In the genomic region with DNA sequence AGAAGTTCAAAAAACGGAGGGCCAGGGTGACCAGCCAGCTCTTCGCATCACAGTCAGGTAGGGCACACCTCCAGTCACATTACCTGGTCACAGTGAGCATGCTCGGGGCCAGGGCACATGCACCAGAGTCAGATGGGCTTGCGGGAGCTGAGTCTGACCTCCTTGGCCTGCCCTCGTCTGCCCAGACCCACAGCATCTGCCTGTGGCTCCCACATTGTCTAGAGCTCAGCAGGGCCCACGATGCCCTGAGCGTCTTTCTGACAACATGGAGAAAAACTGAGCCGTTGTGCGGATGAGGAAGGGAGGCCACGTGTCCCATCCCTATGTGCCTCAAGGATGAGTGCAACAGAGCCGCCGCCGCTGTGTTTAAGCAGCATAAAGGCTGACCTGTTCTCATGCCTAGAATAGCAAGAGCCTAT, we compare ENCODE assay signal across 18 cellular contexts. TPM values are rescaled to one million over a fixed set of nuclear protein-coding genes. Genes with fewer than 3 reads are reported as not detected.
"Had no signal": no experiment of that assay in that cellular context is flagged by ENCODE, and none has a peak within 500 bp of the region (broad histone marks: within the 10 kb centered on the region; RNA-seq: fewer than 3 reads in every experiment).

No MANE protein-coding gene starts in this region.

- DNase-seq: activated B cell treated with CpG ODN at 0.5 μM for 24 hours; activated CD4-positive, alpha-beta T cell treated with anti-CD3 and anti-CD28 coated beads for 36 hours; activated CD4-positive, alpha-beta T cell treated with anti-CD3 and anti-CD28 coated beads, Interleukin-2, amount 50 U/mL, for 4 hours; activated effector memory CD4-positive, alpha-beta T cell treated with anti-CD3 and anti-CD28 coated beads, Interleukin-2, amount 50 U/mL, for 16 hours; activated naive CD4-positive, alpha-beta T cell treated with anti-CD3 and anti-CD28 coated beads, Interleukin-2, amount 10 ng/mL, durations not matched to agents 7 days and 5 days; activated T-cell treated with anti-CD3 and anti-CD28 coated beads for 4 hours; cerebellar nuclear complex; cortex of kidney; foreskin fibroblast; mucosa of descending colon; occipital lobe; stimulated activated CD4-positive, alpha-beta T cell treated with anti-CD3 and anti-CD28 coated beads, Interleukin-12 subunit alpha, Interleukin-12 subunit beta, amount 100 ng/mL, for 4 hours; stomach; transverse colon had no signal

- H3K36me3 Mint-ChIP-seq: activated naive CD4-positive, alpha-beta T cell treated with anti-CD3 and anti-CD28 coated beads, Interleukin-2, amount 10 ng/mL, durations not matched to agents 7 days and 5 days had no signal

- H3K4me1 Mint-ChIP-seq: activated B cell treated with CpG ODN at 0.5 μM for 24 hours; activated CD4-positive, alpha-beta T cell treated with anti-CD3 and anti-CD28 coated beads for 36 hours; activated naive CD4-positive, alpha-beta T cell treated with anti-CD3 and anti-CD28 coated beads, Interleukin-2, amount 10 ng/mL, durations not matched to agents 7 days and 5 days had no signal

- H3K9me3 Mint-ChIP-seq: activated naive CD4-positive, alpha-beta T cell treated with anti-CD3 and anti-CD28 coated beads, Interleukin-2, amount 10 ng/mL, durations not matched to agents 7 days and 5 days; T-helper 1 cell treated with Interleukin-12 subunit alpha and Interleukin-12 subunit beta and Interleukin-4 antibody, amounts not matched to agents 30 μg/mL and 1 μg/mL, for 36 hours had no signal

- H3K9me3 ChIP-seq: mucosa of descending colon, prostate gland, stomach, suprapubic skin, transverse colon had no signal

- ATAC-seq: activated CD4-positive, alpha-beta T cell treated with anti-CD3 and anti-CD28 coated beads for 36 hours; mucosa of descending colon had no signal

- H3K4me3 Mint-ChIP-seq: activated B cell treated with CpG ODN at 0.5 μM for 24 hours; activated CD4-positive, alpha-beta T cell treated with anti-CD3 and anti-CD28 coated beads for 36 hours; activated naive CD4-positive, alpha-beta T cell treated with anti-CD3 and anti-CD28 coated beads, Interleukin-2, amount 10 ng/mL, durations not matched to agents 7 days and 5 days; T-helper 1 cell treated with Interleukin-12 subunit alpha and Interleukin-12 subunit beta and Interleukin-4 antibody, amounts not matched to agents 30 μg/mL and 1 μg/mL, for 36 hours had no signal

- H3K4me3 ChIP-seq: mucosa of descending colon, prostate gland, stomach, suprapubic skin, transverse colon had no signal

- H3K27me3 ChIP-seq: stomach, suprapubic skin, transverse colon had no signal

- H3K4me1 ChIP-seq: prostate gland, stomach, suprapubic skin, transverse colon had no signal

- H3K27me3 Mint-ChIP-seq: activated CD4-positive, alpha-beta T cell treated with anti-CD3 and anti-CD28 coated beads for 36 hours had no signal

- H3K27ac ChIP-seq: prostate gland, stomach, suprapubic skin, transverse colon had no signal

- H3K27ac Mint-ChIP-seq: activated B cell treated with CpG ODN at 0.5 μM for 24 hours; activated CD4-positive, alpha-beta T cell treated with anti-CD3 and anti-CD28 coated beads for 36 hours; activated naive CD4-positive, alpha-beta T cell treated with anti-CD3 and anti-CD28 coated beads, Interleukin-2, amount 10 ng/mL, durations not matched to agents 7 days and 5 days; T-helper 1 cell treated with Interleukin-12 subunit alpha and Interleukin-12 subunit beta and Interleukin-4 antibody, amounts not matched to agents 30 μg/mL and 1 μg/mL, for 36 hours had no signal

- H3K36me3 ChIP-seq: prostate gland, stomach, suprapubic skin, transverse colon had no signal

RNA-seq across cellular contexts. Expression of a gene that starts 37.6 kb away (rescaled TPM):
- total RNA-seq: activated B cell treated with CpG ODN at 0.5 μM for 24 hours, fibroblast of lung had no signal
